1 cellular context compared by ENCODE assay signal in genomic region chr17:76254275-76254674, GRCh38.
TF ChIP-seq lines count a peak whose summit lies in the region.

No MANE protein-coding gene starts in this region.

TF ChIP-seq in K562, 482 proteins besides CTCF, POLR2A, EP300 and RAD21:
- no peak for TF ChIP-seq TAF7 (tag; IDR thresholded peaks at IDR 0.05)
- peak; percentile 86 for TF ChIP-seq ZKSCAN1 (IDR thresholded peaks at IDR 0.05; ENCODE audit: low read depth, low read length)
- no peak for TF ChIP-seq SRSF1 (IDR thresholded peaks at IDR 0.05; ENCODE audit: low read depth, low read length)
